In the genomic region with DNA sequence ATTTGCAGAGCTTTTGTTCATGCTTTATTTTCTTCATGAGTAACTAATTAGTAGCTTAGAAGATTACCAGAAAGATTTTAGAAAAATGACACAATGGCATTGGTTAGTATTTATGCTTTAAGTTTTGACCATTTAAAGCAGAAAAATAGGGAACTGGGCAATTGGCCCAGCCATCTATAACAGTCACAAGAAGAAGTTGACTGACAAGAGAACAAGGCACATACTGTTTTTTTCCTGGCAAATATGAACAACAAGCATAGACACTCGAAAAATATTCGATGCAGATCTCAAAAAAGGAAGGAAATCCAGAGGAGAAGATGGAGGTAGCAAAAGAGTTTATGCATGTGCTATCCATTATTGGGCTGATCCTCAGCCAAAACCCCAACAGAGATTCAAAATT, we compare ENCODE assay signal across 19 cellular contexts.
"Had no signal": no experiment of that assay in that cellular context is flagged by ENCODE, and none has a peak within 500 bp of the region (broad histone marks: within the 10 kb centered on the region; RNA-seq: fewer than 3 reads in every experiment).

No MANE protein-coding gene starts in this region.

- DNase-seq: cortex of kidney; effector memory CD8-positive, alpha-beta T cell; erythroblast; esophagus squamous epithelium; head of caudate nucleus; kidney; natural killer cell; occipital lobe; ovary; stimulated activated CD4-positive, alpha-beta T cell treated with anti-CD3 and anti-CD28 coated beads, Interleukin-12 subunit alpha, Interleukin-12 subunit beta, amount 100 ng/mL, for 4 hours; stimulated activated CD4-positive, alpha-beta T cell treated with anti-CD3 and anti-CD28 coated beads, Interleukin-1b, Interleukin-23, amount 100 ng/mL, for 48 hours; stimulated activated CD4-positive, alpha-beta T cell treated with anti-CD3 and anti-CD28 coated beads, Interleukin-4, amount 100 ng/mL, for 1 hour; stimulated activated CD8-positive, alpha-beta memory T cell treated with anti-CD3 and anti-CD28 coated beads, Interleukin-4, amount 100 ng/mL, for 48 hours; stimulated activated naive CD4-positive, alpha-beta T cell; stimulated activated naive CD8-positive, alpha-beta T cell treated with anti-CD3 and anti-CD28 coated beads, Interleukin-15, amount 100 ng/mL, for 72 hours; thyroid gland; trophoblast cell had no signal

- ATAC-seq: effector memory CD8-positive, alpha-beta T cell; left lobe of liver; natural killer cell; sciatic nerve; stimulated activated naive CD8-positive, alpha-beta T cell treated with anti-CD3 and anti-CD28 coated beads, Interleukin-15, amount 100 ng/mL, for 72 hours had no signal
